ENCODE assay signal across 17 cellular contexts in the genomic region with DNA sequence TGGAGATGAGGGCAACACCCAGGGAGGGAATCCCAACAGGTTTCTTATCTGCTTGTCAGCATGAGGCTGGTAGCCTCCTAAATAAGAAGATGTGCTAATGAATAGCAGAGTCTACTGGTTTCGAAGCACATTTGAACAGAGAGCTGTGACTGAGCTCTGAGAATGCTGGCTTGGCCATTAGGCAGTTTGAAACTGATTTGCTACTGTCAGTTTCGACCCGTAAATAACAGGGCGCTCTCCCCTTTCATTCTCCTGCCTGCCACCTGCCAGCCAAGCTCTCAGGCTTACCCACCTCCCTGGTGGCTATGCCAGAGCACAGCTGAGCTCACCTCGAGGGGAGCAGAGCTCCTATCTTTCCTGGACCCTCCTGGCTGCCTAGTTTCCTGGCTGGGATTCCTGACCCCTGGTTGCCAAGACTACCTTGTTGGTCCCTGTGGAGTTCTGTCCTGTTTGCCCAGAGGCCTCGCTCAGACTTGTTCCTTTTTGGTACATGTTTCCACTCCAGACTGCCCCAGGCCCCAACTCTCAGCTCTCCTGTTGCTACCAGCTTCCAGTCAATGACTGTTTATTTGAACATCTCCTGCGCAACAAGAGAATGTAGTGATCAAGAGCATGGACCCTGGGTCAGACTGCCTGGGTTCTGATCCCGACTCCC.
DNase-seq lines count a peak whose midpoint lies in the region; ATAC-seq and TF ChIP-seq lines count a peak whose summit lies in the region.
"Had no signal": no experiment of that assay in that cellular context is flagged by ENCODE, and none has a peak within 500 bp of the region (broad histone marks: within the 10 kb centered on the region; RNA-seq: fewer than 3 reads in every experiment).

No MANE protein-coding gene starts in this region.

- peak; percentile 46 for DNase-seq in DMS79 treated with DMSO at 0.1 percent for 48 hours (lab: John Stamatoyannopoulos, UW)
- DNase-seq in DMS79 (lab: John Stamatoyannopoulos, UW), result no peak
- DNase-seq in caudate nucleus (lab: John Stamatoyannopoulos, UW), result no peak
- no peak for DNase-seq in neural crest cell (ENCODE audit: low read depth, low spot score)
- DNase-seq in Peyer's patch, result no peak
- no peak for DNase-seq in natural killer cell
- DNase-seq in glomerular visceral epithelial cell (ENCODE audit: extremely low spot score), result no peak
- DNase-seq: activated CD8-positive, alpha-beta T cell treated with anti-CD3 and anti-CD28 coated beads, Interleukin-2, amount 10 ng/mL, durations not matched to agents 7 days and 5 days; CD4-positive, CD25-positive, alpha-beta regulatory T cell; effector CD8-positive, alpha-beta T cell; foreskin melanocyte; GF-D8; NCI-H1436 treated with DMSO at 0.1 percent for 48 hours; SJCRH30 had no signal

- H3K9me3 ChIP-seq in Peyer's patch, result no peaks in the 10 kb centered on the region
- H3K9me3 ChIP-seq: SJCRH30 had no signal

- H3K4me1 ChIP-seq in Peyer's patch, result no peaks in the 10 kb centered on the region
- H3K4me1 ChIP-seq: SJCRH30 had no signal

- no peak overlapping the region for H3K4me3 ChIP-seq in Peyer's patch
- H3K4me3 ChIP-seq: SJCRH30 had no signal

- no peak for TF ChIP-seq POLR2A in Peyer's patch (IDR thresholded peaks at IDR 0.05)

- H3K27ac ChIP-seq in caudate nucleus (ENCODE audit: low read depth, low read length) (peak overlapping the region; percentile 36), Peyer's patch (no peak overlapping the region)
- H3K27ac ChIP-seq: 22Rv1, SJCRH30 had no signal

- H3K4me1 Mint-ChIP-seq in neural crest cell (peaks cover 63% of the 10 kb centered on the region), natural killer cell (peaks cover 0 to 13% of the 10 kb centered on the region in 2 donors)

- H3K9me3 Mint-ChIP-seq in neural crest cell (peaks cover 4% of the 10 kb centered on the region), natural killer cell (no peaks in the 10 kb centered on the region)

- H3K27ac Mint-ChIP-seq in neural crest cell (ENCODE audit: unreplicated experiment), result no peak overlapping the region
- no peak overlapping the region for H3K27ac Mint-ChIP-seq in natural killer cell
- H3K27ac Mint-ChIP-seq: activated CD8-positive, alpha-beta T cell treated with anti-CD3 and anti-CD28 coated beads, Interleukin-2, amount 10 ng/mL, durations not matched to agents 7 days and 5 days had no signal

- H3K36me3 Mint-ChIP-seq in neural crest cell (ENCODE audit: low read depth) (peaks cover 11% of the 10 kb centered on the region), natural killer cell (no peaks in the 10 kb centered on the region)

- peak; percentile 61 for ATAC-seq in HG03442 (IDR thresholded peaks at IDR 0.05; ENCODE audit: unreplicated experiment)
- no peak for ATAC-seq in natural killer cell
- ATAC-seq: activated CD8-positive, alpha-beta T cell treated with anti-CD3 and anti-CD28 coated beads, Interleukin-2, amount 10 ng/mL, durations not matched to agents 7 days and 5 days had no signal

- peak overlapping the region; percentile 28 for H3K4me3 Mint-ChIP-seq in neural crest cell
- H3K4me3 Mint-ChIP-seq in natural killer cell, result no peak overlapping the region
- H3K4me3 Mint-ChIP-seq: activated CD8-positive, alpha-beta T cell treated with anti-CD3 and anti-CD28 coated beads, Interleukin-2, amount 10 ng/mL, durations not matched to agents 7 days and 5 days; IgD-negative memory B cell had no signal

- intact Hi-C loops in natural killer cell (cut with micrococcal nuclease), result no loop called here

- H3K27me3 Mint-ChIP-seq in neural crest cell (ENCODE audit: low read depth) (no peaks in the 10 kb centered on the region), natural killer cell (ENCODE audit: low read depth in 2 of 2) (no peaks in the 10 kb centered on the region)
- H3K27me3 Mint-ChIP-seq: CD4-positive, CD25-positive, alpha-beta regulatory T cell; IgD-negative memory B cell had no signal

- H3K27me3 ChIP-seq in Peyer's patch, result no peaks in the 10 kb centered on the region
- H3K27me3 ChIP-seq: SJCRH30 had no signal

- H3K36me3 ChIP-seq in Peyer's patch, result no peaks in the 10 kb centered on the region
- H3K36me3 ChIP-seq: SJCRH30 had no signal

- TF ChIP-seq CTCF in neural crest cell (conservative IDR thresholded peaks at IDR 0.05), result no peak
- TF ChIP-seq CTCF in Peyer's patch (IDR thresholded peaks at IDR 0.05), result no peak
- no peak for TF ChIP-seq CTCF in natural killer cell (IDR thresholded peaks at IDR 0.05)
